ENCODE assay signal across 1 cellular context in genomic region chr12:108799528-108800243, GRCh38.
TF ChIP-seq lines count a peak whose summit lies in the region.

No MANE protein-coding gene starts in this region.

TF ChIP-seq in WTC11, 78 proteins besides CTCF, POLR2A, EP300 and RAD21:
- TF ChIP-seq AFF4 (CRISPR knock-in tag; IDR thresholded peaks at IDR 0.05; ENCODE audit: borderline replicate concordance), result no peak
- no peak for TF ChIP-seq MAX (CRISPR knock-in tag; IDR thresholded peaks at IDR 0.05)
- TF ChIP-seq TCF7 (CRISPR knock-in tag; IDR thresholded peaks at IDR 0.05; ENCODE audit: low read depth), result no peak
- TF ChIP-seq NR2C2 (CRISPR knock-in tag; IDR thresholded peaks at IDR 0.05), result no peak
- no peak for TF ChIP-seq MLX (CRISPR knock-in tag; IDR thresholded peaks at IDR 0.05)
- TF ChIP-seq ZNF138 (CRISPR knock-in tag; conservative IDR thresholded peaks at IDR 0.05), result no peak
- TF ChIP-seq PREB (CRISPR knock-in tag; IDR thresholded peaks at IDR 0.05; ENCODE audit: borderline replicate concordance), result no peak
- TF ChIP-seq SP1 (CRISPR knock-in tag; conservative IDR thresholded peaks at IDR 0.05), result no peak
- TF ChIP-seq E2F1 (CRISPR knock-in tag; IDR thresholded peaks at IDR 0.05), result no peak
